ENCODE assay signal across 21 cellular contexts in genomic region chr1:67608661-67609571, GRCh38.
A peak's percentile ranks its signal among the peaks of the same experiment; 100 is the strongest.
DNase-seq lines count a peak whose midpoint lies in the region; ATAC-seq and TF ChIP-seq lines count a peak whose summit lies in the region.
"Had no signal": no experiment of that assay in that cellular context is flagged by ENCODE, and none has a peak within 500 bp of the region (broad histone marks: within the 10 kb centered on the region; RNA-seq: fewer than 3 reads in every experiment).

No MANE protein-coding gene starts in this region.

- H3K36me3 ChIP-seq in HEK293 (ENCODE audit: control insufficient read depth in 2 of 2, insufficient read depth in 1 of 2, low read length in 2 of 2): no peaks in the 10 kb centered on the region
- no peaks in the 10 kb centered on the region for H3K36me3 ChIP-seq in stomach
- H3K36me3 ChIP-seq: heart right ventricle, SJCRH30, tibial artery had no signal

- intact Hi-C loops in stomach (cut with DNase I; ENCODE audit: low total_unique reads): no loop called here

- POLR2A ChIA-PET in HEK293 (lab: Yijun Ruan, JAX): interaction anchor here (0.6 kb wide), 1 partner anchor 76 kb away, joined by 3 read pairs; the partner anchor contains the start of gene GADD45A

- CTCF ChIA-PET in HEK293 (lab: Yijun Ruan, JAX): interaction anchor here (0.6 to 1.0 kb wide), 2 partner anchors 47 to 73 kb away, joined by 3 to 4 read pairs; no protein-coding TSS in a partner anchor

- H3K9me3 ChIP-seq in HEK293 (ENCODE audit: control insufficient read depth, insufficient read depth, low read depth, low read length): no peaks in the 10 kb centered on the region
- no peaks in the 10 kb centered on the region for H3K9me3 ChIP-seq in stomach
- H3K9me3 ChIP-seq: body of pancreas, heart right ventricle, SJCRH30, tibial artery had no signal

- no peak for TF ChIP-seq POLR2A in stomach (IDR thresholded peaks at IDR 0.05)

- WGBS in stomach, 5 donors: 71 to 87% (median 80%) methylated on average over 11 of the region's 11 CpGs

- ATAC-seq in GM18861 (IDR thresholded peaks at IDR 0.05; ENCODE audit: unreplicated experiment): peak; percentile 27
- peak; percentile 57; the same call in 2 of the 3 replicates for ATAC-seq in SK-N-SH treated with all-trans-retinoic acid at 6 μM for 48 hours
- ATAC-seq in HG02884 (IDR thresholded peaks at IDR 0.05; ENCODE audit: unreplicated experiment): no peak
- ATAC-seq: activated CD8-positive, alpha-beta T cell treated with anti-CD3 and anti-CD28 coated beads, Interleukin-2, amount 10 ng/mL, durations not matched to agents 7 days and 5 days; body of pancreas; heart right ventricle; HepG2 had no signal

- no peak for TF ChIP-seq EP300 in stomach (IDR thresholded peaks at IDR 0.05)

- H3K27ac ChIP-seq in HEK293 (ENCODE audit: extremely low read depth, low read depth, low read length): no peak overlapping the region
- H3K27ac ChIP-seq in stomach: peak overlapping the region in 1 of 5 donors; percentile 38
- H3K27ac ChIP-seq: body of pancreas, GM23248, heart right ventricle, PC-9, SJCRH30, tibial artery had no signal

- H3K4me1 ChIP-seq in HEK293 (ENCODE audit: control insufficient read depth, insufficient read depth, low read length) (no peaks in the 10 kb centered on the region), stomach (peaks cover 0 to 7% (median 2%) of the 10 kb centered on the region in 4 donors)
- H3K4me1 ChIP-seq: body of pancreas had no signal

- H3K4me3 ChIP-seq in HEK293 (ENCODE audit: low read depth, low read length) (no peak overlapping the region), stomach (no peak overlapping the region)
- H3K4me3 ChIP-seq: body of pancreas, GM23248, heart right ventricle, PC-9, SJCRH30, tibial artery had no signal

- DNase-seq in left kidney (ENCODE audit: low read depth, low spot score) (peak; percentile 61), hepatic stellate cell (ENCODE audit: low spot score) (no peak), stomach (no peak)
- no peak for DNase-seq in activated CD8-positive, alpha-beta memory T cell treated with anti-CD3 and anti-CD28 coated beads, Interleukin-2, amount 50 U/mL, for 48 hours
- DNase-seq: activated CD8-positive, alpha-beta T cell treated with anti-CD3 and anti-CD28 coated beads, Interleukin-2, amount 10 ng/mL, durations not matched to agents 7 days and 5 days; body of pancreas; GM23248; heart right ventricle; naive B cell; NCI-H1417 treated with DMSO at 0.1 percent for 48 hours; NCI-H2171; PC-9; SJCRH30; stimulated activated CD4-positive, alpha-beta T cell treated with anti-CD3 and anti-CD28 coated beads, Interleukin-2, amount 100 ng/mL, for 24 hours; stimulated activated naive CD4-positive, alpha-beta T cell treated with Interleukin-2 at 50 U/mL for 16 hours; tibial artery had no signal

- TF ChIP-seq CTCF in HEK293 (tag by site-specific recombination; IDR thresholded peaks at IDR 0.05) (no peak), stomach (IDR thresholded peaks at IDR 0.05) (no peak)

- H3K27me3 ChIP-seq in stomach: no peaks in the 10 kb centered on the region
- H3K27me3 ChIP-seq: body of pancreas, heart right ventricle, SJCRH30, tibial artery had no signal

TF ChIP-seq in HEK293, 187 proteins besides CTCF, POLR2A, EP300 and RAD21:
- TF ChIP-seq ZNF791 (tag by site-specific recombination; IDR thresholded peaks at IDR 0.05): no peak
- TF ChIP-seq BCL6B (tag by site-specific recombination; IDR thresholded peaks at IDR 0.05): no peak
- no peak for TF ChIP-seq ZNF707 (tag by site-specific recombination; IDR thresholded peaks at IDR 0.05)
- TF ChIP-seq ZNF155 (tag by site-specific recombination; IDR thresholded peaks at IDR 0.05): no peak
- TF ChIP-seq KLF17 (tag by site-specific recombination; IDR thresholded peaks at IDR 0.05): no peak
- peak; percentile 55; the same call in 1 of the 2 replicates for TF ChIP-seq SCRT2 (tag by site-specific recombination; IDR thresholded peaks at IDR 0.05)
- no peak for TF ChIP-seq ZNF214 (tag by site-specific recombination; IDR thresholded peaks at IDR 0.05; ENCODE audit: borderline replicate concordance)
- no peak for TF ChIP-seq KLF7 (tag by site-specific recombination; IDR thresholded peaks at IDR 0.05; ENCODE audit: borderline replicate concordance)
- TF ChIP-seq REPIN1 (tag by site-specific recombination; IDR thresholded peaks at IDR 0.05; ENCODE audit: low read depth): no peak

TF ChIP-seq in SK-N-SH treated with all-trans-retinoic acid at 6 μM for 48 hours, 23 proteins besides CTCF, POLR2A, EP300 and RAD21:
- TF ChIP-seq BACH2 (CRISPR knock-in tag; IDR thresholded peaks at IDR 0.05; ENCODE audit: borderline replicate concordance) (no peak), TCF4 (CRISPR knock-in tag; IDR thresholded peaks at IDR 0.05; ENCODE audit: borderline replicate concordance) (peak; percentile 92), TSHZ2 (CRISPR knock-in tag; IDR thresholded peaks at IDR 0.05) (peak; percentile 57; the same call in 1 of the 2 replicates), ZNF8 (CRISPR knock-in tag; IDR thresholded peaks at IDR 0.05) (peak; percentile 94)
